In the genomic region with DNA sequence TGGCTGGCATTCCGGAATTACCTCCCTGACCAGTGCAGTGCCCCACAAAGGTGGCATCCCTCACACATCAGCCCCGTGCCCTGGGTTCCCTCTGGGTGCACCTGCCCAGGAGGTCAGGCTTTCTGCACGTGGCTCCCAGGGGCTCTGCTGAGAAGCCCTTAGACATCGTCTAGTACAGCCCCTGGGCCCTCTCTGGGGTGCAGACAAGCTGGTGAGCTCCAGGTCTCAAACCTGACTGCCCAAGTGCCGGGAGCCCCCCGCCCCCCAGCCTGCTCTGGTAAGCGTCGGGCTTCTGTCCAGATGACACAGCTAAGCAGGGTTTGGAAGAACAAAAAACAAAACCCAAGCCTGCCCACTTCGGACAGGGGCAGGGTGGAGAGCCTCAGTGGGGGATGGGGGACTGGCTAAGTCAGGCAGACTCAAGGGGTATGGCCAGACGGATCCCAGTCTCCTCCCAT, we compare ENCODE assay signal across 14 cellular contexts. TPM values are rescaled to one million over a fixed set of nuclear protein-coding genes. Genes with fewer than 3 reads are reported as not detected.
DNase-seq lines count a peak whose midpoint lies in the region; ATAC-seq and TF ChIP-seq lines count a peak whose summit lies in the region.
"Had no signal": no experiment of that assay in that cellular context is flagged by ENCODE, and none has a peak within 500 bp of the region (broad histone marks: within the 10 kb centered on the region; RNA-seq: fewer than 3 reads in every experiment).

No MANE protein-coding gene starts in this region.

- intact Hi-C loops in breast epithelium (cut with DNase I; ENCODE audit: low total_unique reads), result no loop called here

- H3K36me3 ChIP-seq in breast epithelium, result no peaks in the 10 kb centered on the region
- H3K36me3 ChIP-seq in thoracic aorta, result no peaks in the 10 kb centered on the region

- H3K4me3 ChIP-seq in breast epithelium (no peak overlapping the region), thoracic aorta (peak overlapping the region; percentile 39)

- H3K27ac ChIP-seq in breast epithelium (peak overlapping the region; percentile 78 to 79), thoracic aorta (peak overlapping the region; percentile 66 to 91)
- H3K27ac ChIP-seq: foreskin keratinocyte had no signal

- peak; percentile 9 for ATAC-seq in thoracic aorta (ENCODE audit: insufficient number of reproducible peaks, low FRiP score, low read depth)
- no peak for ATAC-seq in GM21786 (IDR thresholded peaks at IDR 0.05; ENCODE audit: unreplicated experiment)
- ATAC-seq: activated CD4-positive, alpha-beta T cell treated with anti-CD3 and anti-CD28 coated beads for 36 hours; foreskin keratinocyte had no signal

- H3K9me3 ChIP-seq in breast epithelium, result no peaks in the 10 kb centered on the region
- H3K9me3 ChIP-seq in thoracic aorta, result no peaks in the 10 kb centered on the region

- peak; percentile 28 for DNase-seq in HCEC 1CT
- no peak for DNase-seq in breast epithelium (ENCODE audit: low spot score in 2 of 2)
- DNase-seq in mesenteric fat pad (ENCODE audit: low spot score), result peak; percentile 83
- DNase-seq in thoracic aorta (ENCODE audit: low spot score), result peak; percentile 52
- no peak for DNase-seq in GDM1 (lab: John Stamatoyannopoulos, UW)
- DNase-seq in NCI-H226, result no peak
- DNase-seq: activated CD4-positive, alpha-beta T cell treated with anti-CD3 and anti-CD28 coated beads for 36 hours; activated naive CD8-positive, alpha-beta T cell treated with anti-CD3 and anti-CD28 coated beads, Interleukin-2, amount 10 ng/mL, durations not matched to agents 7 days and 5 days; activated T-cell treated with anti-CD3 and anti-CD28 coated beads, Interleukin-2, amount 50 U/mL, for 1 hour; CD4-positive, alpha-beta T cell; foreskin keratinocyte; NCI-H1436; NCI-H748 treated with DMSO at 0.1 percent for 48 hours had no signal

- no peaks in the 10 kb centered on the region for H3K27me3 ChIP-seq in breast epithelium
- no peaks in the 10 kb centered on the region for H3K27me3 ChIP-seq in thoracic aorta (replicated peaks; ENCODE audit: insufficient read depth)
- H3K27me3 ChIP-seq: foreskin keratinocyte had no signal

- TF ChIP-seq CTCF in breast epithelium (IDR thresholded peaks at IDR 0.05) (no peak), thoracic aorta (IDR thresholded peaks at IDR 0.05) (no peak)

- H3K4me1 ChIP-seq in breast epithelium (peaks cover 11 to 27% of the 10 kb centered on the region in 2 donors), thoracic aorta (ENCODE audit: control insufficient read depth in 1 of 2, low read depth in 2 of 2) (peaks cover 37 to 62% of the 10 kb centered on the region in 2 donors)

- TF ChIP-seq POLR2A in breast epithelium (IDR thresholded peaks at IDR 0.05), result no peak

RNA-seq across cellular contexts. Expression of a gene that starts 20.2 kb away (rescaled TPM):
- total RNA-seq in breast epithelium (100 to 1,000 TPM in 2 of 3 donors, 10 to 100 TPM in 1; 38.2 to 200 (median 178) TPM), mesenteric fat pad (73.9 TPM), thoracic aorta (10 to 100 TPM; 41.4 to 62.1 TPM)
- total RNA-seq: activated CD4-positive, alpha-beta T cell treated with anti-CD3 and anti-CD28 coated beads for 36 hours; activated naive CD8-positive, alpha-beta T cell treated with anti-CD3 and anti-CD28 coated beads, Interleukin-2, amount 10 ng/mL, durations not matched to agents 7 days and 5 days; CD4-positive, alpha-beta T cell had no signal

Comparison
In these comparisons a context has a peak if more than half of its experiments do, and no peak if none do; other contexts are left out.
1. DNase-seq: peak in HCEC 1CT (single experiment), mesenteric fat pad (single experiment) and thoracic aorta (single experiment); none in breast epithelium (0 of 2), GDM1 (single experiment) and NCI-H226 (single experiment).